ENCODE assay signal across 8 cellular contexts in genomic region chr15:64092075-64092820, GRCh38. TPM values are rescaled to one million over a fixed set of nuclear protein-coding genes. Genes with fewer than 3 reads are reported as not detected.
A peak's percentile ranks its signal among the peaks of the same experiment; 100 is the strongest.
DNase-seq lines count a peak whose midpoint lies in the region; ATAC-seq and TF ChIP-seq lines count a peak whose summit lies in the region.

No MANE protein-coding gene starts in this region.

- no peak for TF ChIP-seq POLR2A in uterus (IDR thresholded peaks at IDR 0.05)

- peak overlapping the region; percentile 98 for H3K4me3 Mint-ChIP-seq in activated CD4-positive, alpha-beta T cell treated with anti-CD3 and anti-CD28 coated beads, Interleukin-2, amount 10 ng/mL, durations not matched to agents 24 days and 14 days
- peak overlapping the region; percentile 99 to 100 for H3K4me3 Mint-ChIP-seq in stimulated activated naive B cell treated with anti-CD40 and anti-IgM and Interleukin-4, amounts not matched to agents 10 μg/mL and 1 μg/mL and 100 μg/mL, for 72 hours

- DNase-seq in activated CD4-positive, alpha-beta T cell treated with anti-CD3 and anti-CD28 coated beads, Interleukin-2, amount 10 ng/mL, durations not matched to agents 24 days and 14 days, result no peak
- no peak for DNase-seq in activated CD4-positive, alpha-beta T cell treated with anti-CD3 and anti-CD28 coated beads for 4 hours
- DNase-seq in SK-N-MC (ENCODE audit: low read depth, low spot score) (no peak), fibroblast of gingiva (ENCODE audit: low read depth) (peak; percentile 64), uterus (no peak), inferior parietal cortex (ENCODE audit: extremely low spot score) (no peak)
- no peak for DNase-seq in stimulated activated naive B cell treated with anti-CD40 and anti-IgM and Interleukin-4, amounts not matched to agents 10 μg/mL and 1 μg/mL and 100 μg/mL, for 72 hours

- H3K36me3 ChIP-seq in SK-N-MC (ENCODE audit: insufficient read depth, low read length), result peaks cover 26% of the 10 kb centered on the region
- no peaks in the 10 kb centered on the region for H3K36me3 ChIP-seq in uterus

- H3K9me3 Mint-ChIP-seq in activated CD4-positive, alpha-beta T cell treated with anti-CD3 and anti-CD28 coated beads, Interleukin-2, amount 10 ng/mL, durations not matched to agents 24 days and 14 days, result no peaks in the 10 kb centered on the region
- no peaks in the 10 kb centered on the region for H3K9me3 Mint-ChIP-seq in stimulated activated naive B cell treated with anti-CD40 and anti-IgM and Interleukin-4, amounts not matched to agents 10 μg/mL and 1 μg/mL and 100 μg/mL, for 72 hours

- H3K9me3 ChIP-seq in SK-N-MC (ENCODE audit: low read depth, low read length) (no peaks in the 10 kb centered on the region), uterus (no peaks in the 10 kb centered on the region)

- intact Hi-C loops in activated CD4-positive, alpha-beta T cell treated with anti-CD3 and anti-CD28 coated beads, Interleukin-2, amount 10 ng/mL, durations not matched to agents 24 days and 14 days (cut with micrococcal nuclease), result loop anchor here (5.0 to 10.0 kb wide), 4 partner anchors 293 to 1203 kb away; partner anchors contain the start of genes PCLAF, RNU5A-1, TRIP4 and USP3
- intact Hi-C loops in uterus (cut with DNase I; ENCODE audit: low total_unique reads), result no loop called here

- no peaks in the 10 kb centered on the region for H3K27me3 Mint-ChIP-seq in activated CD4-positive, alpha-beta T cell treated with anti-CD3 and anti-CD28 coated beads, Interleukin-2, amount 10 ng/mL, durations not matched to agents 24 days and 14 days
- no peaks in the 10 kb centered on the region for H3K27me3 Mint-ChIP-seq in stimulated activated naive B cell treated with anti-CD40 and anti-IgM and Interleukin-4, amounts not matched to agents 10 μg/mL and 1 μg/mL and 100 μg/mL, for 72 hours

- peak overlapping the region; percentile 94 for H3K27ac Mint-ChIP-seq in activated CD4-positive, alpha-beta T cell treated with anti-CD3 and anti-CD28 coated beads, Interleukin-2, amount 10 ng/mL, durations not matched to agents 24 days and 14 days
- H3K27ac Mint-ChIP-seq in stimulated activated naive B cell treated with anti-CD40 and anti-IgM and Interleukin-4, amounts not matched to agents 10 μg/mL and 1 μg/mL and 100 μg/mL, for 72 hours, result peak overlapping the region; percentile 100

- H3K9ac ChIP-seq in SK-N-MC (ENCODE audit: insufficient read length), result peak overlapping the region; percentile 82

- no peaks in the 10 kb centered on the region for H3K27me3 ChIP-seq in uterus

- no peak for ATAC-seq in stimulated activated naive B cell treated with anti-CD40 and anti-IgM and Interleukin-4, amounts not matched to agents 10 μg/mL and 1 μg/mL and 100 μg/mL, for 72 hours (replicated peaks)
- ATAC-seq in GM19351 (IDR thresholded peaks at IDR 0.05; ENCODE audit: unreplicated experiment), result no peak

- H3K27ac ChIP-seq in SK-N-MC (no peak overlapping the region), uterus (peak overlapping the region in 1 of 2 donors; percentile 96)

- TF ChIP-seq CTCF in uterus (IDR thresholded peaks at IDR 0.05), result no peak

- H3K4me1 Mint-ChIP-seq in activated CD4-positive, alpha-beta T cell treated with anti-CD3 and anti-CD28 coated beads, Interleukin-2, amount 10 ng/mL, durations not matched to agents 24 days and 14 days, result peaks cover 47% of the 10 kb centered on the region
- H3K4me1 Mint-ChIP-seq in stimulated activated naive B cell treated with anti-CD40 and anti-IgM and Interleukin-4, amounts not matched to agents 10 μg/mL and 1 μg/mL and 100 μg/mL, for 72 hours, result peaks cover 36 to 57% of the 10 kb centered on the region in 2 donors

- peaks cover 6% of the 10 kb centered on the region in 2 donors for H3K4me1 ChIP-seq in uterus

- peaks cover 31% of the 10 kb centered on the region for H3K36me3 Mint-ChIP-seq in activated CD4-positive, alpha-beta T cell treated with anti-CD3 and anti-CD28 coated beads, Interleukin-2, amount 10 ng/mL, durations not matched to agents 24 days and 14 days (ENCODE audit: low read depth)
- H3K36me3 Mint-ChIP-seq in stimulated activated naive B cell treated with anti-CD40 and anti-IgM and Interleukin-4, amounts not matched to agents 10 μg/mL and 1 μg/mL and 100 μg/mL, for 72 hours, result peaks cover 23 to 25% of the 10 kb centered on the region in 2 donors

- H3K4me3 ChIP-seq in SK-N-MC, result peak overlapping the region; percentile 82
- H3K4me3 ChIP-seq in uterus, result peak overlapping the region in 1 of 2 donors; percentile 91

RNA-seq across cellular contexts. Expression of gene CIAO2A, which starts 1.4 kb away (rescaled TPM):
- total RNA-seq in activated CD4-positive, alpha-beta T cell treated with anti-CD3 and anti-CD28 coated beads, Interleukin-2, amount 10 ng/mL, durations not matched to agents 24 days and 14 days, result 72.3 and 73.0 TPM in 2 replicates
- total RNA-seq in uterus, result 10 to 100 TPM; 21.4 to 53.8 (median 34.3) TPM

RNA-seq across cellular contexts. Expression of gene SNX1, which starts 3.5 kb away (rescaled TPM):
- 117 and 129 TPM in 2 replicates for total RNA-seq in activated CD4-positive, alpha-beta T cell treated with anti-CD3 and anti-CD28 coated beads, Interleukin-2, amount 10 ng/mL, durations not matched to agents 24 days and 14 days
- 100 to 1,000 TPM in 2 of 4 donors, 10 to 100 TPM in 2; 74.5 to 178 (median 95.5) TPM for total RNA-seq in uterus

RNA-seq across cellular contexts. Expression of gene DAPK2, which starts 46.0 kb away (rescaled TPM):
- total RNA-seq in activated CD4-positive, alpha-beta T cell treated with anti-CD3 and anti-CD28 coated beads, Interleukin-2, amount 10 ng/mL, durations not matched to agents 24 days and 14 days, result 3.7 and 4.3 TPM in 2 replicates
- 1 to 10 TPM in 3 of 4 donors, under 1 TPM in 1; 0.88 to 5.3 (median 1.4) TPM for total RNA-seq in uterus

RNA-seq across cellular contexts. Expression of gene SNX22, which starts 59.3 kb away (rescaled TPM):
- total RNA-seq in activated CD4-positive, alpha-beta T cell treated with anti-CD3 and anti-CD28 coated beads, Interleukin-2, amount 10 ng/mL, durations not matched to agents 24 days and 14 days, result 0.96 and 1.1 TPM in 2 replicates
- 1 to 10 TPM in 1 of 4 donors, under 1 TPM in 1, not detected in 2; 0.55 to 1.7 TPM for total RNA-seq in uterus
